In the genomic region with DNA sequence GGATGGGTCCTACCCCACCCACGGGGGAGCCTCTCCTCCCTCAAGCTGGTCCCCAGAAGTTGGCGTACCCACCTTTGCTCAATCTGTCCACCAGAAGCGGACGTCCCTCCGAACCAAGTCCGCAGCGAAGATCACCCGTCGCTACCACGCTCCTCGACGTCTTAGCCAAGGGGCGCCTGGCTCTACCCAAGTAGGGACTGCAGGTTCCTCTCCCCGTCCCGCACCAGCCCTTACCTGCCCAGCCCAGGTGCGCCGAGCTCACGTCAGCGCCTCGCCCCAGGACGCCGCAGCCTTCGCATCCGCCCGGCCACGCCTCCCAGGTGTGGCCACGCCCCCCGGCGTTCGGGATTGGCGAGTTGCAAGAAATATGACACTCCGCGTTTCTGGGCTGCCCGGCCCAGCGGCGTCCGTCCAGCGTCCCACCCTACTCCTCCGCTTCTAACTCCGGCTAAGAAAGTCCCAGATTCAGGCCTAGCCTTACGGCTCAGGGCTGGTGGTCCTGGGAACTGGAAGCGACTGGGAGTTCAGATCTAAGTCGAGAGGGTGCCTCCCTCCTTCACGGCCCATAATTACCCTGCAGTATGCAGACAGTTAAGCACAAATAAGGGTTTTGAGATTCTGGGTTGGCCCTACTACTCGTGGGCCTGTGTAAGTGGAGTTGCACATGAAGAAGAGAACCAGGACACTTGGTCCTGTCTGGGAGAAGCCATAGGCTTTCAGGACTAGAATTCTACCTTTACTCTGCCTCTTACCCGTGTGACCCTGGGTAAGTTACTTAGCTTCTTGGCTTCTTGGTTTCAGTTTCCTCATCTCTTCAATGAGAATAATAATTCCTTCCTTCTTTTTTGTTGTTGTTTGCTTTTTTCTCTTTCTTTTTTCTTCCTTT, we compare ENCODE assay signal across 8 cellular contexts. TPM values are rescaled to one million over a fixed set of nuclear protein-coding genes. Genes with fewer than 3 reads are reported as not detected.
DNase-seq lines count a peak whose midpoint lies in the region; ATAC-seq and TF ChIP-seq lines count a peak whose summit lies in the region.

TSS of gene IRF6 (minus strand) at position 268 of the 886 bp plus-strand sequence. CDS start 4,729 bp downstream, outside the sequence.

- H3K36me3 ChIP-seq in SU-DHL-6 (ENCODE audit: low read length) (no peaks in the 10 kb centered on the region), right atrium auricular region (no peaks in the 10 kb centered on the region)

- H3K27me3 ChIP-seq in SU-DHL-6 (ENCODE audit: low read length) (no peaks in the 10 kb centered on the region), right atrium auricular region (no peaks in the 10 kb centered on the region)

- H3F3A ChIP-seq in SU-DHL-6 (ENCODE audit: insufficient read depth), result no peaks in the 10 kb centered on the region

- H3K4me3 ChIP-seq in SU-DHL-6 (ENCODE audit: insufficient read depth, low read length, poor library complexity, severe bottlenecking) (no peak within 1 kb of the TSS), right atrium auricular region (peak within 1 kb of the TSS; percentile 54 to 58), retinal pigment epithelial cell (ENCODE audit: low read length) (peak within 1 kb of the TSS; percentile 73)

- H2AFZ ChIP-seq in SU-DHL-6 (ENCODE audit: low read depth, low read length, severe bottlenecking), result peak within 1 kb of the TSS; percentile 90

- no peak for TF ChIP-seq CTCF in SU-DHL-6 (IDR thresholded peaks at IDR 0.05; ENCODE audit: insufficient read depth, low read length, poor library complexity, severe bottlenecking)
- no peak for TF ChIP-seq CTCF in right atrium auricular region (IDR thresholded peaks at IDR 0.05)
- TF ChIP-seq CTCF in retinal pigment epithelial cell (conservative IDR thresholded peaks at IDR 0.05; ENCODE audit: low read depth, low read length), result no peak

- H3K9ac ChIP-seq in SU-DHL-6 (ENCODE audit: low read length), result no peak within 1 kb of the TSS

- H3K4me1 ChIP-seq in right atrium auricular region, result peaks cover 0 to 36% of the 10 kb centered on the region in 2 donors

- peak within 1 kb of the TSS; percentile 44 for H3K4me2 ChIP-seq in SU-DHL-6 (ENCODE audit: low read depth, low read length, poor library complexity, severe bottlenecking)

- DNase-seq in AG08395 (ENCODE audit: low spot score) (peak; percentile 65), amniotic stem cell (lab: John Stamatoyannopoulos, UW) (peak; percentile 62), right atrium auricular region (ENCODE audit: low spot score) (peak; percentile 78), retinal pigment epithelial cell (ENCODE audit: low read depth) (peak; percentile 43), SHP77 treated with DMSO at 0.1 percent for 48 hours (lab: John Stamatoyannopoulos, UW) (no peak)

- H4K20me1 ChIP-seq in SU-DHL-6 (ENCODE audit: low read depth, low read length), result no peaks in the 10 kb centered on the region

- H3K9me2 ChIP-seq in SU-DHL-6 (replicated peaks; ENCODE audit: insufficient read depth, low read length), result no peaks in the 10 kb centered on the region

- ATAC-seq in GM19372 (IDR thresholded peaks at IDR 0.05; ENCODE audit: low read depth, unreplicated experiment) (peak; percentile 97), HG03521 (IDR thresholded peaks at IDR 0.05; ENCODE audit: unreplicated experiment) (peak; percentile 87)

- H3K9me3 ChIP-seq in SU-DHL-6 (ENCODE audit: insufficient read depth, low read length) (no peaks in the 10 kb centered on the region), right atrium auricular region (no peaks in the 10 kb centered on the region)

- no peaks in the 10 kb centered on the region for H3K79me2 ChIP-seq in SU-DHL-6 (ENCODE audit: insufficient read depth, low read length)

- no peak within 1 kb of the TSS for H3K27ac ChIP-seq in SU-DHL-6 (ENCODE audit: low read depth, low read length)
- H3K27ac ChIP-seq in right atrium auricular region, result peak within 1 kb of the TSS; percentile 73 to 88

RNA-seq across cellular contexts. Expression of gene IRF6, which starts in this region (rescaled TPM):
- 10 to 100 TPM; 30.4 to 32.6 TPM for total RNA-seq in right atrium auricular region
